In genomic region chr19:14002571-14003278, GRCh38 we compare ENCODE assay signal across 13 cellular contexts. TPM values are rescaled to one million over a fixed set of nuclear protein-coding genes. Genes with fewer than 3 reads are reported as not detected.
DNase-seq lines count a peak whose midpoint lies in the region; ATAC-seq and TF ChIP-seq lines count a peak whose summit lies in the region.
"Had no signal": no experiment of that assay in that cellular context is flagged by ENCODE, and none has a peak within 500 bp of the region (broad histone marks: within the 10 kb centered on the region; RNA-seq: fewer than 3 reads in every experiment).

No MANE protein-coding gene starts in this region.

- peaks cover 0 to 6% (median 0%) of the 10 kb centered on the region in 11 experiments; a peak in 1 of 22 replicates for H4K20me1 ChIP-seq in BLaER1 treated with 17β-estradiol and CSF1 and Interleukin-3, amounts not matched to agents 10 nM and 100 nM
- no peaks in the 10 kb centered on the region for H4K20me1 ChIP-seq in Karpas-422 (ENCODE audit: insufficient read depth, low read depth, low read length)

- H3K9me2 ChIP-seq in Karpas-422 (replicated peaks; ENCODE audit: insufficient read depth, low read length) = no peaks in the 10 kb centered on the region

- peaks cover 9 to 14% (median 12%) of the 10 kb centered on the region in 11 experiments for H3K9me3 ChIP-seq in BLaER1 treated with 17β-estradiol and CSF1 and Interleukin-3, amounts not matched to agents 10 nM and 100 nM (replicated peaks in 1 of 11)
- 0 out of 2 replicates have a peak, but pooled peaks cover 4% of the 10 kb centered on the region for H3K9me3 ChIP-seq in Karpas-422 (ENCODE audit: low read length)

- peaks cover 48 to 68% (median 61%) of the 10 kb centered on the region in 10 experiments for H3K4me1 ChIP-seq in BLaER1 treated with 17β-estradiol and CSF1 and Interleukin-3, amounts not matched to agents 10 nM and 100 nM
- peaks cover 30% of the 10 kb centered on the region for H3K4me1 ChIP-seq in Karpas-422 (ENCODE audit: low read length)

- ATAC-seq in HG03097 (IDR thresholded peaks at IDR 0.05; ENCODE audit: low FRiP score, unreplicated experiment) (no peak), GM21381 (IDR thresholded peaks at IDR 0.05; ENCODE audit: unreplicated experiment) (no peak)

- DNase-seq in Karpas-422 (no peak), cerebellar cortex (ENCODE audit: low spot score) (peak; percentile 65), nephron progenitor cell (no peak), NCI-H1930 (lab: John Stamatoyannopoulos, UW) (no peak), NCI-H2171 (lab: John Stamatoyannopoulos, UW) (no peak)
- DNase-seq: HCEC 1CT, NCI-H1092 had no signal

- H3K4me2 ChIP-seq in BLaER1 treated with 17β-estradiol and CSF1 and Interleukin-3, amounts not matched to agents 10 nM and 100 nM = peak overlapping the region; percentile 79 to 96 (median 88)
- peak overlapping the region; percentile 50 for H3K4me2 ChIP-seq in Karpas-422 (ENCODE audit: low read depth, low read length, poor library complexity, severe bottlenecking)

- no peak for TF ChIP-seq CTCF in nephron progenitor cell (IDR thresholded peaks at IDR 0.05)

- H3K4me1 Mint-ChIP-seq in nephron progenitor cell = peaks cover 35% of the 10 kb centered on the region

- H3K4me3 ChIP-seq in BLaER1 treated with 17β-estradiol and CSF1 and Interleukin-3, amounts not matched to agents 10 nM and 100 nM = peak overlapping the region in 3 of 10 experiments; percentile 0 to 7 (median 6); a peak in 3 of 20 replicates
- H3K4me3 ChIP-seq in Karpas-422 (ENCODE audit: low read length) = no peak overlapping the region

- peaks cover 25% of the 10 kb centered on the region for H3K9me3 Mint-ChIP-seq in nephron progenitor cell

- no peaks in the 10 kb centered on the region for H3K27me3 ChIP-seq in BLaER1 treated with 17β-estradiol and CSF1 and Interleukin-3, amounts not matched to agents 10 nM and 100 nM
- H3K27me3 ChIP-seq in Karpas-422 (ENCODE audit: low read length) = no peaks in the 10 kb centered on the region

- H3K27me3 Mint-ChIP-seq in nephron progenitor cell (ENCODE audit: low read depth, poor library complexity) = no peaks in the 10 kb centered on the region

- H2AFZ ChIP-seq in Karpas-422 (ENCODE audit: low read length) = no peak overlapping the region

- peak overlapping the region; percentile 93 for H3K27ac Mint-ChIP-seq in nephron progenitor cell

- H3K36me3 Mint-ChIP-seq in nephron progenitor cell (ENCODE audit: low read depth) = peaks cover 33% of the 10 kb centered on the region

- H3K4me3 Mint-ChIP-seq in nephron progenitor cell = no peak overlapping the region

- peaks cover 12 to 27% (median 19%) of the 10 kb centered on the region in 11 experiments; a peak in 21 of 22 replicates for H3K36me3 ChIP-seq in BLaER1 treated with 17β-estradiol and CSF1 and Interleukin-3, amounts not matched to agents 10 nM and 100 nM
- peaks cover 6% of the 10 kb centered on the region; the same call in 1 of the 2 replicates for H3K36me3 ChIP-seq in Karpas-422 (ENCODE audit: insufficient read depth, low read length)

- peak overlapping the region; percentile 71 to 99 (median 92) for H3K27ac ChIP-seq in BLaER1 treated with 17β-estradiol and CSF1 and Interleukin-3, amounts not matched to agents 10 nM and 100 nM
- H3K27ac ChIP-seq in Karpas-422 (ENCODE audit: low read length) = peak overlapping the region; percentile 72

- H3K9ac ChIP-seq in BLaER1 treated with 17β-estradiol and CSF1 and Interleukin-3, amounts not matched to agents 10 nM and 100 nM = peak overlapping the region; percentile 49 to 99 (median 92)
- H3K9ac ChIP-seq in Karpas-422 (ENCODE audit: low read length) = peak overlapping the region; percentile 50

- peaks cover 40% of the 10 kb centered on the region for H3K79me2 ChIP-seq in Karpas-422 (ENCODE audit: low read length)

RNA-seq across cellular contexts. Expression of gene RFX1, which starts 3.4 kb away (rescaled TPM):
- 1.2 and 2.3 TPM in 2 replicates for total RNA-seq in Karpas-422 (2014; rRNA removed; shearing (Covaris generic); ENCODE audit: low replicate concordance)

RNA-seq across cellular contexts. Expression of gene RLN3, which starts 25.2 kb away (rescaled TPM):
- not detected in 2 replicates for total RNA-seq in Karpas-422 (2014; rRNA removed; shearing (Covaris generic); ENCODE audit: low replicate concordance)
- total RNA-seq: activated CD8-positive, alpha-beta memory T cell treated with anti-CD3 and anti-CD28 coated beads for 36 hours; Daoy; fibroblast of villous mesenchyme had no signal

RNA-seq across cellular contexts. Expression of gene IL27RA, which starts 28.8 kb away (rescaled TPM):
- total RNA-seq in Karpas-422 (2014; rRNA removed; shearing (Covaris generic); ENCODE audit: low replicate concordance) = 0.67 and 1.9 TPM in 2 replicates

RNA-seq across cellular contexts. Expression of gene DCAF15, which starts 50.4 kb away (rescaled TPM):
- total RNA-seq in Karpas-422 (2014; rRNA removed; shearing (Covaris generic); ENCODE audit: low replicate concordance) = 15.1 and 41.4 TPM in 2 replicates

RNA-seq across cellular contexts. Expression of gene PALM3, which starts 59.2 kb away (rescaled TPM):
- total RNA-seq in Karpas-422 (2014; rRNA removed; shearing (Covaris generic); ENCODE audit: low replicate concordance) = not detected in 2 replicates
- total RNA-seq: activated CD8-positive, alpha-beta memory T cell treated with anti-CD3 and anti-CD28 coated beads for 36 hours had no signal
